Comparison of ENCODE assay signal across 10 cellular contexts in the genomic region with DNA sequence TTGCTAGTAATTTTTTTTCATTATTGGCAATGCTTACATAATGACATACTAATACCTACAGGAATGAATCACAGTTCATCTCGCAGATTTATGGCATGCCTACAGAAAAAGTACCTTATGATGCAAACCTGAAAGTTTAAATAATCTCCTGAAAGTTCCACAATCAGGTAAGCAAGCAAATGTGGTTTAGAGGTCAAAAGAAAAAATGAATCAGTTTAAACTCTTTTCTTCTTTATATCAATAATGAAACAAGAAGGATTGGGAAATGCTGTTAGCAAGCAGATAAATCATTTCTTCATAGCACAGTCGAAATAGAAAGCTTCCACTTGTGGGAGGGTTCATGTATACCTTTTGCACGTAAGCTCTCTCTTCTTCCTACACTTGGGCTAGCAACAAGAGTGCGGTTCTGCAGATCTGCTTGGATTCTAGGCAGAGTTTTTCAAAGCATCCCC. TPM values are rescaled to one million over a fixed set of nuclear protein-coding genes. Genes with fewer than 3 reads are reported as not detected.
DNase-seq lines count a peak whose midpoint lies in the region; ATAC-seq, FAIRE-seq and TF ChIP-seq lines count a peak whose summit lies in the region.
"Had no signal": no experiment of that assay in that cellular context is flagged by ENCODE, and none has a peak within 500 bp of the region (broad histone marks: within the 10 kb centered on the region; RNA-seq: fewer than 3 reads in every experiment).

No MANE protein-coding gene starts in this region.

- intact Hi-C loops in posterior cingulate gyrus (cut with DNase I), result no loop called here

- H3K4me3 ChIP-seq in bronchial epithelial cell (ENCODE audit: low read depth, low read length), result no peak overlapping the region
- H3K4me3 ChIP-seq: upper lobe of right lung had no signal

- DNase-seq in bronchial epithelial cell (ENCODE audit: low read depth) (peak; percentile 80), posterior cingulate gyrus (no peak), NCI-H446 treated with DMSO at 0.1 percent for 48 hours (lab: John Stamatoyannopoulos, UW) (no peak), midbrain (lab: John Stamatoyannopoulos, UW) (no peak)
- DNase-seq: EL, NCI-H526 treated with DMSO at 0.1 percent for 48 hours, upper lobe of right lung had no signal

- ATAC-seq in GM18870 (IDR thresholded peaks at IDR 0.05; ENCODE audit: unreplicated experiment) (peak; percentile 97), GM21447 (IDR thresholded peaks at IDR 0.05; ENCODE audit: unreplicated experiment) (peak; percentile 80), HG03139 (IDR thresholded peaks at IDR 0.05; ENCODE audit: unreplicated experiment) (peak; percentile 50)
- ATAC-seq: upper lobe of right lung had no signal

- H3K27me3 ChIP-seq in bronchial epithelial cell (ENCODE audit: control insufficient read depth, insufficient read depth, low read length), result peaks cover 3% of the 10 kb centered on the region
- H3K27me3 ChIP-seq: upper lobe of right lung had no signal

- no peak for FAIRE-seq in bronchial epithelial cell (lab: Jason Lieb, UNC)

- no peaks in the 10 kb centered on the region for H3K36me3 ChIP-seq in bronchial epithelial cell (ENCODE audit: control insufficient read depth, insufficient read depth, low read length)
- H3K36me3 ChIP-seq: upper lobe of right lung had no signal

- TF ChIP-seq CTCF in bronchial epithelial cell (IDR thresholded peaks at IDR 0.05; ENCODE audit: insufficient read depth, low read length, severe bottlenecking), result no peak

RNA-seq across cellular contexts. Expression of a gene that starts 53.7 kb away (rescaled TPM):
- 90.6 and 118 TPM in 2 replicates for total RNA-seq in bronchial epithelial cell
